ENCODE assay signal across 1 cellular context in the genomic region with DNA sequence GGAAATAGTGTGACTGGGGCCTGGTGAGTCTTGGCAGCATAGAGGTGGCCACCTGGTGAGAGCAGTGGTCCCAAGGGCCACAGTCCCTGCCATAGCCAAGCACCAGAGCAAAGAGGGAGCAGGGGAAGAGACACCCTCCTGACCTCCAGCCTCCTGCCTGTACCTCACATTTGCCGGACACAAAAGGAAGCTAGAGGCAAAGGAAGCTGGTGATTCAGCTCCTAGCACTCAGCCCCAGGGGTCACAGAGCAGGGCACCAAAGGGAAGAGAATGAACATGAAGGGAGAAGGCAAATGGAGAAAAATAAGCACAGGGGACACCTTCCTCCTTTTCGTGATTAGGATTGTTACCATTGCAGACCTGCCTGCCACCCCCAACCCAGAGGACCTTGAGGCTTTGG.
TF ChIP-seq lines count a peak whose summit lies in the region.

No MANE protein-coding gene starts in this region.

TF ChIP-seq in endothelial cell of umbilical vein, 7 proteins besides CTCF, POLR2A, EP300 and RAD21:
- no peak for TF ChIP-seq POLR2AphosphoS5 (IDR thresholded peaks at IDR 0.05; ENCODE audit: insufficient read depth, low read depth, low read length)
- TF ChIP-seq FOS (IDR thresholded peaks at IDR 0.05; ENCODE audit: borderline replicate concordance, insufficient read depth, low read length), result peak; percentile 52
- TF ChIP-seq JUN (IDR thresholded peaks at IDR 0.05; ENCODE audit: borderline replicate concordance, insufficient read depth, insufficient read length, low read depth), result no peak
- TF ChIP-seq, protein P1, sequence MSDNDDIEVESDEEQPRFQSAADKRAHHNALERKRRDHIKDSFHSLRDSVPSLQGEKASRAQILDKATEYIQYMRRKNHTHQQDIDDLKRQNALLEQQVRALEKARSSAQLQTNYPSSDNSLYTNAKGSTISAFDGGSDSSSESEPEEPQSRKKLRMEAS (IDR thresholded peaks at IDR 0.05; ENCODE audit: insufficient read depth, insufficient read length), result no peak
- no peak for TF ChIP-seq EZH2 (IDR thresholded peaks at IDR 0.05; ENCODE audit: borderline replicate concordance, low read depth, low read length, severe bottlenecking)
- no peak for TF ChIP-seq GATA2 (IDR thresholded peaks at IDR 0.05; ENCODE audit: insufficient read depth, insufficient read length, low read depth, low read length)
- no peak for TF ChIP-seq MYC (IDR thresholded peaks at IDR 0.05; ENCODE audit: low read depth, low read length)
TF ChIP-seq in endothelial cell of umbilical vein: peak in this region for 1.
